Comparison of ENCODE assay signal across 17 cellular contexts in genomic region chr3:185382154-185382553, GRCh38. TPM values are rescaled to one million over a fixed set of nuclear protein-coding genes. Genes with fewer than 3 reads are reported as not detected.
DNase-seq lines count a peak whose midpoint lies in the region; ATAC-seq and TF ChIP-seq lines count a peak whose summit lies in the region.
"Had no signal": no experiment of that assay in that cellular context is flagged by ENCODE, and none has a peak within 500 bp of the region (broad histone marks: within the 10 kb centered on the region; RNA-seq: fewer than 3 reads in every experiment).

No MANE protein-coding gene starts in this region.

- peak overlapping the region; percentile 71 for H3K27ac ChIP-seq in MM.1S (ENCODE audit: low read length)
- H3K27ac ChIP-seq: A549, GM23248 had no signal

- H3K4me3 Mint-ChIP-seq in naive thymus-derived CD8-positive, alpha-beta T cell = no peak overlapping the region
- H3K4me3 Mint-ChIP-seq: CD8-positive, alpha-beta T cell had no signal

- H3K27ac Mint-ChIP-seq in naive thymus-derived CD8-positive, alpha-beta T cell = no peak overlapping the region
- H3K27ac Mint-ChIP-seq: CD8-positive, alpha-beta T cell had no signal

- H3K36me3 ChIP-seq in MM.1S (replicated peaks; ENCODE audit: insufficient read depth, low read length) = no peaks in the 10 kb centered on the region

- peak; percentile 47 for ATAC-seq in HG02981 (IDR thresholded peaks at IDR 0.05; ENCODE audit: unreplicated experiment)
- no peak for ATAC-seq in naive thymus-derived CD8-positive, alpha-beta T cell
- ATAC-seq: A549; CD8-positive, alpha-beta T cell had no signal

- intact Hi-C loops in cardiac septum (cut with DNase I) = no loop called here

- H3K36me3 Mint-ChIP-seq in naive thymus-derived CD8-positive, alpha-beta T cell = no peaks in the 10 kb centered on the region
- H3K36me3 Mint-ChIP-seq: CD8-positive, alpha-beta T cell had no signal

- no peak for TF ChIP-seq CTCF in MM.1S (IDR thresholded peaks at IDR 0.05; ENCODE audit: low read length)

- H3K27me3 Mint-ChIP-seq in naive thymus-derived CD8-positive, alpha-beta T cell = peaks cover 0 to 13% (median 6%) of the 10 kb centered on the region in 5 donors

- POLR2A ChIA-PET in naive thymus-derived CD8-positive, alpha-beta T cell (lab: Charles Lee) = no interaction called here

- peaks cover 0 to 16% (median 3%) of the 10 kb centered on the region in 9 donors for H3K9me3 Mint-ChIP-seq in naive thymus-derived CD8-positive, alpha-beta T cell

- no peaks in the 10 kb centered on the region for H4K20me1 ChIP-seq in MM.1S (ENCODE audit: insufficient read depth, low read length)

- H3K9me2 ChIP-seq in MM.1S (replicated peaks; ENCODE audit: insufficient read depth, low read length) = no peaks in the 10 kb centered on the region

- peak overlapping the region; percentile 65 for H3K4me2 ChIP-seq in MM.1S (ENCODE audit: low read depth, low read length)
- H3K4me2 ChIP-seq: A549 had no signal

- H3K4me3 ChIP-seq in MM.1S (ENCODE audit: low read length) = peak overlapping the region; percentile 14
- H3K4me3 ChIP-seq: A549, GM23248 had no signal

- peak overlapping the region; percentile 27; the same call in 1 of the 2 replicates for H3K9ac ChIP-seq in MM.1S (ENCODE audit: low read length)
- H3K9ac ChIP-seq: GM23248 had no signal

- no peaks in the 10 kb centered on the region for H3K4me1 Mint-ChIP-seq in naive thymus-derived CD8-positive, alpha-beta T cell

- no peaks in the 10 kb centered on the region for H3K27me3 ChIP-seq in MM.1S (replicated peaks; ENCODE audit: insufficient read depth, low read length)

- peaks cover 82% of the 10 kb centered on the region for H3K79me2 ChIP-seq in MM.1S (ENCODE audit: low read length)

- 0 out of 2 replicates have a peak overlapping the region, but pooled peaks have one; percentile 16 for H2AFZ ChIP-seq in MM.1S (ENCODE audit: low read length)
- H2AFZ ChIP-seq: GM23248 had no signal

- peaks cover 24% of the 10 kb centered on the region for H3F3A ChIP-seq in MM.1S (ENCODE audit: insufficient read depth, low read length)

- peak; percentile 91 for DNase-seq in MM.1S
- DNase-seq in RPMI8226 = peak; percentile 56
- DNase-seq in kidney tubule cell (ENCODE audit: low spot score) = peak; percentile 35
- DNase-seq in NCI-H1092 treated with DMSO at 0.1 percent for 48 hours (lab: John Stamatoyannopoulos, UW) = no peak
- DNase-seq in naive thymus-derived CD8-positive, alpha-beta T cell = no peak
- DNase-seq in cardiac septum (ENCODE audit: low spot score) = no peak
- DNase-seq: 8988T; C1 segment of cervical spinal cord; Caco-2; CD8-positive, alpha-beta T cell; DMS153; DND-41; GM23248; H7; HCEC 1CT had no signal

- H3K4me1 ChIP-seq in MM.1S (ENCODE audit: low read length) = peaks cover 30% of the 10 kb centered on the region
- H3K4me1 ChIP-seq: A549, Caco-2 had no signal

- no peaks in the 10 kb centered on the region for H3K9me3 ChIP-seq in MM.1S (replicated peaks; ENCODE audit: insufficient read depth, low read length)
- H3K9me3 ChIP-seq: A549, Caco-2 had no signal

RNA-seq across cellular contexts. Expression of gene MAP3K13, which starts 19.2 kb away (rescaled TPM):
- total RNA-seq in naive thymus-derived CD8-positive, alpha-beta T cell = 10 to 100 TPM; 11.7 to 12.0 TPM
- 10 to 100 TPM; 44.2 to 55.7 (median 48.6) TPM for polyA plus RNA-seq in naive thymus-derived CD8-positive, alpha-beta T cell
- 9.0 TPM for total RNA-seq in cardiac septum
- total RNA-seq: H7 had no signal

Comparison
In these comparisons a context has a peak if more than half of its experiments do, and no peak if none do; other contexts are left out.
1. DNase-seq: peak in MM.1S (single experiment), RPMI8226 (single experiment) and kidney tubule cell (single experiment); none in NCI-H1092 treated with DMSO at 0.1 percent for 48 hours (single experiment), naive thymus-derived CD8-positive, alpha-beta T cell (0 of 10) and cardiac septum (single experiment).